1 cellular context compared by ENCODE assay signal in genomic region chr12:56041579-56042429, GRCh38.
A peak's percentile ranks its signal among the peaks of the same experiment; 100 is the strongest.
TF ChIP-seq lines count a peak whose summit lies in the region.

Gene RPS26 (plus strand): TSS chr12:56041918. CDS start chr12:56042167, 249 bp downstream.

TF ChIP-seq in HepG2, 621 proteins besides CTCF, POLR2A, EP300 and RAD21 (continued from another document and continues in another):
- TF ChIP-seq, protein P1, sequence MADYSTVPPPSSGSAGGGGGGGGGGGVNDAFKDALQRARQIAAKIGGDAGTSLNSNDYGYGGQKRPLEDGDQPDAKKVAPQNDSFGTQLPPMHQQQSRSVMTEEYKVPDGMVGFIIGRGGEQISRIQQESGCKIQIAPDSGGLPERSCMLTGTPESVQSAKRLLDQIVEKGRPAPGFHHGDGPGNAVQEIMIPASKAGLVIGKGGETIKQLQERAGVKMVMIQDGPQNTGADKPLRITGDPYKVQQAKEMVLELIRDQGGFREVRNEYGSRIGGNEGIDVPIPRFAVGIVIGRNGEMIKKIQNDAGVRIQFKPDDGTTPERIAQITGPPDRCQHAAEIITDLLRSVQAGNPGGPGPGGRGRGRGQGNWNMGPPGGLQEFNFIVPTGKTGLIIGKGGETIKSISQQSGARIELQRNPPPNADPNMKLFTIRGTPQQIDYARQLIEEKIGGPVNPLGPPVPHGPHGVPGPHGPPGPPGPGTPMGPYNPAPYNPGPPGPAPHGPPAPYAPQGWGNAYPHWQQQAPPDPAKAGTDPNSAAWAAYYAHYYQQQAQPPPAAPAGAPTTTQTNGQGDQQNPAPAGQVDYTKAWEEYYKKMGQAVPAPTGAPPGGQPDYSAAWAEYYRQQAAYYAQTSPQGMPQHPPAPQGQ (CRISPR knock-in tag; IDR thresholded peaks at IDR 0.05; ENCODE audit: borderline replicate concordance): no peak
- 0 out of 2 replicates have a peak, but pooled peaks have one; percentile 23 for TF ChIP-seq PITX1 (CRISPR knock-in tag; IDR thresholded peaks at IDR 0.05)
- TF ChIP-seq ESRRA (CRISPR knock-in tag; IDR thresholded peaks at IDR 0.05; ENCODE audit: low read depth): no peak; the same call in 1 of the 2 replicates
- TF ChIP-seq, protein P2, sequence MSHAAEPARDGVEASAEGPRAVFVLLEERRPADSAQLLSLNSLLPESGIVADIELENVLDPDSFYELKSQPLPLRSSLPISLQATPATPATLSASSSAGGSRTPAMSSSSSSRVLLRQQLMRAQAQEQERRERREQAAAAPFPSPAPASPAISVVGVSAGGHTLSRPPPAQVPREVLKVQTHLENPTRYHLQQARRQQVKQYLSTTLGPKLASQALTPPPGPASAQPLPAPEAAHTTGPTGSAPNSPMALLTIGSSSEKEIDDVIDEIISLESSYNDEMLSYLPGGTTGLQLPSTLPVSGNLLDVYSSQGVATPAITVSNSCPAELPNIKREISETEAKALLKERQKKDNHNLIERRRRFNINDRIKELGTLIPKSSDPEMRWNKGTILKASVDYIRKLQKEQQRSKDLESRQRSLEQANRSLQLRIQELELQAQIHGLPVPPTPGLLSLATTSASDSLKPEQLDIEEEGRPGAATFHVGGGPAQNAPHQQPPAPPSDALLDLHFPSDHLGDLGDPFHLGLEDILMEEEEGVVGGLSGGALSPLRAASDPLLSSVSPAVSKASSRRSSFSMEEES (CRISPR knock-in tag; IDR thresholded peaks at IDR 0.05): peak; percentile 69
- peak; percentile 39; the same call in 1 of the 2 replicates for TF ChIP-seq MAZ (IDR thresholded peaks at IDR 0.05; ENCODE audit: borderline replicate concordance, low read depth, low read length)
- peak; percentile 75; the same call in 1 of the 2 replicates for TF ChIP-seq MAZ (CRISPR knock-in tag; IDR thresholded peaks at IDR 0.05; ENCODE audit: low read depth)
- TF ChIP-seq CREBL2 (CRISPR knock-in tag; IDR thresholded peaks at IDR 0.05; ENCODE audit: borderline replicate concordance): 0 out of 2 replicates have a peak, but pooled peaks have one; percentile 55
- peak; percentile 76; the same call in 1 of the 3 replicates for TF ChIP-seq MXI1 (IDR thresholded peaks at IDR 0.05; ENCODE audit: borderline replicate concordance, low read depth, low read length)
- TF ChIP-seq LRRFIP1 (CRISPR knock-in tag; conservative IDR thresholded peaks at IDR 0.05): no peak
- TF ChIP-seq HNF1A (IDR thresholded peaks at IDR 0.05; ENCODE audit: low read depth): peak; percentile 25; the same call in 1 of the 2 replicates
- TF ChIP-seq HNF1A (CRISPR knock-in tag; IDR thresholded peaks at IDR 0.05; ENCODE audit: borderline replicate concordance): peak; percentile 58; the same call in 1 of the 2 replicates
- no peak for TF ChIP-seq ZFP82 (CRISPR knock-in tag; IDR thresholded peaks at IDR 0.05; ENCODE audit: borderline replicate concordance)
- peak; percentile 68 for TF ChIP-seq ZNF770 (CRISPR knock-in tag; IDR thresholded peaks at IDR 0.05)
- peak; percentile 80 for TF ChIP-seq ZNF335 (CRISPR knock-in tag; IDR thresholded peaks at IDR 0.05)
- TF ChIP-seq, protein P3, sequence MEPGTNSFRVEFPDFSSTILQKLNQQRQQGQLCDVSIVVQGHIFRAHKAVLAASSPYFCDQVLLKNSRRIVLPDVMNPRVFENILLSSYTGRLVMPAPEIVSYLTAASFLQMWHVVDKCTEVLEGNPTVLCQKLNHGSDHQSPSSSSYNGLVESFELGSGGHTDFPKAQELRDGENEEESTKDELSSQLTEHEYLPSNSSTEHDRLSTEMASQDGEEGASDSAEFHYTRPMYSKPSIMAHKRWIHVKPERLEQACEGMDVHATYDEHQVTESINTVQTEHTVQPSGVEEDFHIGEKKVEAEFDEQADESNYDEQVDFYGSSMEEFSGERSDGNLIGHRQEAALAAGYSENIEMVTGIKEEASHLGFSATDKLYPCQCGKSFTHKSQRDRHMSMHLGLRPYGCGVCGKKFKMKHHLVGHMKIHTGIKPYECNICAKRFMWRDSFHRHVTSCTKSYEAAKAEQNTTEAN (CRISPR knock-in tag; conservative IDR thresholded peaks at IDR 0.05): peak; percentile 75; the same call in 1 of the 2 replicates
- peak; percentile 60 for TF ChIP-seq FOXP4 (CRISPR knock-in tag; IDR thresholded peaks at IDR 0.05)
- peak; percentile 26; the same call in 1 of the 2 replicates for TF ChIP-seq FOXO1 (CRISPR knock-in tag; IDR thresholded peaks at IDR 0.05)
- TF ChIP-seq SUZ12 (IDR thresholded peaks at IDR 0.05; ENCODE audit: low read depth, low read length): peak; percentile 61
- TF ChIP-seq MBD4 (IDR thresholded peaks at IDR 0.05; ENCODE audit: borderline replicate concordance, low read length): no peak
- TF ChIP-seq ZEB1 (IDR thresholded peaks at IDR 0.05; ENCODE audit: insufficient replicate concordance, low read depth): peak; percentile 60
- TF ChIP-seq ZNF367 (CRISPR knock-in tag; IDR thresholded peaks at IDR 0.05; ENCODE audit: borderline replicate concordance): 0 out of 2 replicates have a peak, but pooled peaks have one; percentile 74
- TF ChIP-seq ZNF780A (CRISPR knock-in tag; IDR thresholded peaks at IDR 0.05): no peak; the same call in none of the 2 replicates
- TF ChIP-seq ZNF740 (CRISPR knock-in tag; IDR thresholded peaks at IDR 0.05): peak; percentile 89
- peak; percentile 90 for TF ChIP-seq HDAC1 (CRISPR knock-in tag; IDR thresholded peaks at IDR 0.05)
- TF ChIP-seq ZNF343 (CRISPR knock-in tag; IDR thresholded peaks at IDR 0.05): peak; percentile 48; the same call in 1 of the 2 replicates
- TF ChIP-seq XBP1 (CRISPR knock-in tag; IDR thresholded peaks at IDR 0.05): 0 out of 2 replicates have a peak, but pooled peaks have one; percentile 22
- peak; percentile 63; the same call in 1 of the 2 replicates for TF ChIP-seq MIER2 (CRISPR knock-in tag; IDR thresholded peaks at IDR 0.05)
- TF ChIP-seq, protein P4, sequence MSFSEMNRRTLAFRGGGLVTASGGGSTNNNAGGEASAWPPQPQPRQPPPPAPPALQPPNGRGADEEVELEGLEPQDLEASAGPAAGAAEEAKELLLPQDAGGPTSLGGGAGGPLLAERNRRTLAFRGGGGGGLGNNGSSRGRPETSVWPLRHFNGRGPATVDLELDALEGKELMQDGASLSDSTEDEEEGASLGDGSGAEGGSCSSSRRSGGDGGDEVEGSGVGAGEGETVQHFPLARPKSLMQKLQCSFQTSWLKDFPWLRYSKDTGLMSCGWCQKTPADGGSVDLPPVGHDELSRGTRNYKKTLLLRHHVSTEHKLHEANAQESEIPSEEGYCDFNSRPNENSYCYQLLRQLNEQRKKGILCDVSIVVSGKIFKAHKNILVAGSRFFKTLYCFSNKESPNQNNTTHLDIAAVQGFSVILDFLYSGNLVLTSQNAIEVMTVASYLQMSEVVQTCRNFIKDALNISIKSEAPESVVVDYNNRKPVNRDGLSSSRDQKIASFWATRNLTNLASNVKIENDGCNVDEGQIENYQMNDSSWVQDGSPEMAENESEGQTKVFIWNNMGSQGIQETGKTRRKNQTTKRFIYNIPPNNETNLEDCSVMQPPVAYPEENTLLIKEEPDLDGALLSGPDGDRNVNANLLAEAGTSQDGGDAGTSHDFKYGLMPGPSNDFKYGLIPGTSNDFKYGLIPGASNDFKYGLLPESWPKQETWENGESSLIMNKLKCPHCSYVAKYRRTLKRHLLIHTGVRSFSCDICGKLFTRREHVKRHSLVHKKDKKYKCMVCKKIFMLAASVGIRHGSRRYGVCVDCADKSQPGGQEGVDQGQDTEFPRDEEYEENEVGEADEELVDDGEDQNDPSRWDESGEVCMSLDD (CRISPR knock-in tag; IDR thresholded peaks at IDR 0.05; ENCODE audit: borderline replicate concordance): 0 out of 2 replicates have a peak, but pooled peaks have one; percentile 67
- TF ChIP-seq, protein P5, sequence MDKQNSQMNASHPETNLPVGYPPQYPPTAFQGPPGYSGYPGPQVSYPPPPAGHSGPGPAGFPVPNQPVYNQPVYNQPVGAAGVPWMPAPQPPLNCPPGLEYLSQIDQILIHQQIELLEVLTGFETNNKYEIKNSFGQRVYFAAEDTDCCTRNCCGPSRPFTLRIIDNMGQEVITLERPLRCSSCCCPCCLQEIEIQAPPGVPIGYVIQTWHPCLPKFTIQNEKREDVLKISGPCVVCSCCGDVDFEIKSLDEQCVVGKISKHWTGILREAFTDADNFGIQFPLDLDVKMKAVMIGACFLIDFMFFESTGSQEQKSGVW (CRISPR knock-in tag; IDR thresholded peaks at IDR 0.05; ENCODE audit: borderline replicate concordance): no peak
- no peak for TF ChIP-seq FOXA1 (IDR thresholded peaks at IDR 0.05)
- TF ChIP-seq FOXA1 (CRISPR knock-in tag; IDR thresholded peaks at IDR 0.05): no peak
- TF ChIP-seq HOXD1 (CRISPR knock-in tag; IDR thresholded peaks at IDR 0.05): peak; percentile 87; the same call in 1 of the 2 replicates
- no peak for TF ChIP-seq IKZF4 (CRISPR knock-in tag; IDR thresholded peaks at IDR 0.05; ENCODE audit: borderline replicate concordance, low read depth, not compliant biosample characterization)
- no peak for TF ChIP-seq ZNF644 (CRISPR knock-in tag; IDR thresholded peaks at IDR 0.05; ENCODE audit: low read depth)
- peak; percentile 70 for TF ChIP-seq KDM4B (CRISPR knock-in tag; IDR thresholded peaks at IDR 0.05)
